8 cellular contexts compared by ENCODE assay signal in the genomic region with DNA sequence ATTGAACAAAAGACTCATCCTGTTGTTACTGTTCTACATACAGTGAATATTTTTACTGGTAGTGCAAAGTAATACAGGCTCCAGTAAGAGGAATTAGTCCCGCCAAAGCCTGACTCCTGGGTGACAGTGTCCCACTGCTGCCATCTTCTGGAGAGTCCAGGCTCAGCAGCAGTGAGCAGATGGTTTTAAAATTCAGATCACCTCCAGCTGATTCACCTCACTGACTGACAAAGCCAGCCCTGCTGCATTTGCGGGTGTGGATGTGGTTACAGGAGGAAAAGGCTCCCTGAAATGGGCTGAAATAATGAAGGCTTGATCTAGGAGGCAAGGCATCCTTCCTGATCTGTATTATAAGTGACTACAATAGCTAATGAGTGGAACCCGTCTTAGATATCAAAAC. TPM values are rescaled to one million over a fixed set of nuclear protein-coding genes. Genes with fewer than 3 reads are reported as not detected.
DNase-seq lines count a peak whose midpoint lies in the region; ATAC-seq and TF ChIP-seq lines count a peak whose summit lies in the region.

No MANE protein-coding gene starts in this region.

- peak; percentile 64 for ATAC-seq in GM18502 (IDR thresholded peaks at IDR 0.05; ENCODE audit: poor library complexity, unreplicated experiment)
- ATAC-seq in HG03432 (IDR thresholded peaks at IDR 0.05; ENCODE audit: unreplicated experiment), result peak; percentile 75

- CTCF ChIA-PET in AG04450 (lab: Charles Lee), result interaction anchor here (0.5 to 3.6 kb wide), 22 partner anchors 7 to 1156 kb away, joined by 3 to 21 read pairs (median 5); partner anchors contain the start of genes AMER2 and PABPC3

- peaks cover 4% of the 10 kb centered on the region for H3K27me3 ChIP-seq in AG04450 (ENCODE audit: control insufficient read depth, insufficient read depth, low read length)

- DNase-seq in AG04450 (ENCODE audit: low read depth, low spot score), result peak; percentile 50
- peak; percentile 54 for DNase-seq in NCI-H69 (lab: John Stamatoyannopoulos, UW)
- peak; percentile 25 to 33 for DNase-seq in activated CD4-positive, alpha-beta T cell treated with anti-CD3 and anti-CD28 coated beads, Interleukin-2, amount 50 U/mL, for 4 hours
- DNase-seq in effector CD8-positive, alpha-beta T cell (lab: John Stamatoyannopoulos, UW), result peak; percentile 3
- peak; percentile 66 to 79 for DNase-seq in lung microvascular endothelial cell (ENCODE audit: low read depth in 2 of 2)
- DNase-seq in stimulated activated CD8-positive, alpha-beta memory T cell treated with anti-CD3 and anti-CD28 coated beads, Interleukin-2, amount 100 ng/mL, for 48 hours (ENCODE audit: low read depth in 2 of 2), result peak; percentile 42 to 47

- TF ChIP-seq CTCF in AG04450 (IDR thresholded peaks at IDR 0.05; ENCODE audit: low read depth, low read length), result peak; percentile 94

- no peaks in the 10 kb centered on the region for H3K9me3 ChIP-seq in AG04450 (ENCODE audit: control insufficient read depth, insufficient read depth, low read length)

- H3K27ac ChIP-seq in AG04450 (ENCODE audit: low read depth, low read length), result no peak overlapping the region

- H3K4me3 ChIP-seq in AG04450 (ENCODE audit: low read depth, low read length), result no peak overlapping the region

- POLR2A ChIA-PET in AG04450 (lab: Yijun Ruan, JAX), result no interaction called here

RNA-seq across cellular contexts. Expression of gene PABPC3, which starts 18.3 kb away (rescaled TPM):
- 0.36 and 0.50 TPM in 2 replicates for polyA plus RNA-seq in AG04450 (2011; rRNA removed)
- polyA minus RNA-seq in AG04450 (2011; rRNA and poly(A)+ RNA removed), result 0.09 and 0.17 TPM in 2 replicates
- under 0.01 TPM in 2 replicates for total RNA-seq in lung microvascular endothelial cell

RNA-seq across cellular contexts. Expression of gene AMER2, which starts 57.9 kb away (rescaled TPM):
- polyA plus RNA-seq in AG04450 (2011; rRNA removed), result not detected in 2 replicates
- polyA minus RNA-seq in AG04450 (2011; rRNA and poly(A)+ RNA removed), result not detected in 2 replicates
- total RNA-seq in lung microvascular endothelial cell, result not detected in 2 replicates

Comparison
In these comparisons a context has a peak if more than half of its experiments do, and no peak if none do; other contexts are left out.
1. DNase-seq: peak in every context shown above with its lines; median percentile 72 in lung microvascular endothelial cell; 54 in NCI-H69; 50 in AG04450; 44 in stimulated activated CD8-positive, alpha-beta memory T cell treated with anti-CD3 and anti-CD28 coated beads, Interleukin-2, amount 100 ng/mL, for 48 hours; 29 in activated CD4-positive, alpha-beta T cell treated with anti-CD3 and anti-CD28 coated beads, Interleukin-2, amount 50 U/mL, for 4 hours; 3 in effector CD8-positive, alpha-beta T cell.